Comparison of ENCODE assay signal across 8 cellular contexts in genomic region chr7:56373314-56373713, GRCh38.
DNase-seq lines count a peak whose midpoint lies in the region; ATAC-seq and TF ChIP-seq lines count a peak whose summit lies in the region.
"Not testable (repeated sequence)": the region's sequence is repeated elsewhere in the genome, so short reads cannot be mapped to it uniquely, and the experiment has no call there.

No MANE protein-coding gene starts in this region.

- intact Hi-C loops in activated B cell treated with CpG ODN at 0.5 μM for 24 hours (cut with micrococcal nuclease); activated T-helper 1 cell treated with anti-CD3 and anti-CD28 coated beads, Interleukin-12 subunit alpha, Interleukin-12 subunit beta, Interleukin-2, Interleukin-4 antibody, amounts not matched to agents 30 ng/mL and 10 ng/mL and 1 ng/mL, durations not matched to agents 14 hours and 24 hours and 36 hours (cut with micrococcal nuclease): not testable (repeated sequence)

- peak overlapping the region; percentile 21 for H3K27ac ChIP-seq in AG04450 (ENCODE audit: low read depth, low read length)
- H3K27ac ChIP-seq in HUES48 (ENCODE audit: low read depth, low read length); cardiac muscle cell: not testable (repeated sequence)

- not testable (repeated sequence) for H3K4me3 Mint-ChIP-seq in activated B cell treated with CpG ODN at 0.5 μM for 24 hours; activated T-helper 1 cell treated with anti-CD3 and anti-CD28 coated beads, Interleukin-12 subunit alpha, Interleukin-12 subunit beta, Interleukin-2, Interleukin-4 antibody, amounts not matched to agents 30 ng/mL and 10 ng/mL and 1 ng/mL, durations not matched to agents 14 hours and 24 hours and 36 hours; naive thymus-derived CD8-positive, alpha-beta T cell

- H3K27ac Mint-ChIP-seq in activated B cell treated with CpG ODN at 0.5 μM for 24 hours; activated T-helper 1 cell treated with anti-CD3 and anti-CD28 coated beads, Interleukin-12 subunit alpha, Interleukin-12 subunit beta, Interleukin-2, Interleukin-4 antibody, amounts not matched to agents 30 ng/mL and 10 ng/mL and 1 ng/mL, durations not matched to agents 14 hours and 24 hours and 36 hours; naive thymus-derived CD8-positive, alpha-beta T cell: not testable (repeated sequence)

- not testable (repeated sequence) for TF ChIP-seq CTCF in AG04450 (IDR thresholded peaks at IDR 0.05; ENCODE audit: low read depth, low read length); activated B cell treated with CpG ODN at 0.5 μM for 24 hours (IDR thresholded peaks at IDR 0.05); cardiac muscle cell (IDR thresholded peaks at IDR 0.05; ENCODE audit: low read depth, low read length)

- H3K36me3 Mint-ChIP-seq in activated B cell treated with CpG ODN at 0.5 μM for 24 hours (ENCODE audit: low read depth); activated T-helper 1 cell treated with anti-CD3 and anti-CD28 coated beads, Interleukin-12 subunit alpha, Interleukin-12 subunit beta, Interleukin-2, Interleukin-4 antibody, amounts not matched to agents 30 ng/mL and 10 ng/mL and 1 ng/mL, durations not matched to agents 14 hours and 24 hours and 36 hours (ENCODE audit: low read depth); naive thymus-derived CD8-positive, alpha-beta T cell: not testable (repeated sequence)

- CTCF ChIA-PET in AG04450 (lab: Charles Lee); activated B cell treated with CpG ODN at 0.5 μM for 24 hours (lab: Charles Lee): not testable (repeated sequence)

- H3K36me3 ChIP-seq in HUES48 (ENCODE audit: control insufficient read depth, insufficient read depth, low read length); cardiac muscle cell: not testable (repeated sequence)

- POLR2A ChIA-PET in AG04450 (lab: Yijun Ruan, JAX); activated B cell treated with CpG ODN at 0.5 μM for 24 hours (lab: Charles Lee); naive thymus-derived CD8-positive, alpha-beta T cell (lab: Charles Lee): not testable (repeated sequence)

- not testable (repeated sequence) for H3K9ac ChIP-seq in HUES48 (ENCODE audit: low read depth, low read length)

- H3K27me3 Mint-ChIP-seq in activated B cell treated with CpG ODN at 0.5 μM for 24 hours; activated T-helper 1 cell treated with anti-CD3 and anti-CD28 coated beads, Interleukin-12 subunit alpha, Interleukin-12 subunit beta, Interleukin-2, Interleukin-4 antibody, amounts not matched to agents 30 ng/mL and 10 ng/mL and 1 ng/mL, durations not matched to agents 14 hours and 24 hours and 36 hours (ENCODE audit: insufficient read depth); naive thymus-derived CD8-positive, alpha-beta T cell: not testable (repeated sequence)

- H3K9me3 ChIP-seq in AG04450 (ENCODE audit: control insufficient read depth, insufficient read depth, low read length), result peaks cover 32% of the 10 kb centered on the region
- H3K9me3 ChIP-seq in HUES48 (ENCODE audit: control insufficient read depth, insufficient read depth, low read length), result peaks cover 15% of the 10 kb centered on the region
- not testable (repeated sequence) for H3K9me3 ChIP-seq in cardiac muscle cell (ENCODE audit: low read depth)

- not testable (repeated sequence) for H3K4me1 ChIP-seq in HUES48 (ENCODE audit: control insufficient read depth, insufficient read depth, low read length); cardiac muscle cell (ENCODE audit: low read depth)

- not testable (repeated sequence) for H3K27me3 ChIP-seq in AG04450 (ENCODE audit: control insufficient read depth, insufficient read depth, low read length); HUES48 (ENCODE audit: control insufficient read depth, insufficient read depth, low read length); cardiac muscle cell

- H3K4me3 ChIP-seq in AG04450 (ENCODE audit: low read depth, low read length); cardiac muscle cell: not testable (repeated sequence)
- H3K4me3 ChIP-seq in HUES48 (ENCODE audit: low read depth, low read length), result 0 out of 2 replicates have a peak overlapping the region, but pooled peaks have one; percentile 4

- not testable (repeated sequence) for H3K4me1 Mint-ChIP-seq in activated B cell treated with CpG ODN at 0.5 μM for 24 hours; activated T-helper 1 cell treated with anti-CD3 and anti-CD28 coated beads, Interleukin-12 subunit alpha, Interleukin-12 subunit beta, Interleukin-2, Interleukin-4 antibody, amounts not matched to agents 30 ng/mL and 10 ng/mL and 1 ng/mL, durations not matched to agents 14 hours and 24 hours and 36 hours (ENCODE audit: low read depth); naive thymus-derived CD8-positive, alpha-beta T cell

- not testable (repeated sequence) for ATAC-seq in activated B cell treated with CpG ODN at 0.5 μM for 24 hours (ENCODE audit: low read depth); naive thymus-derived CD8-positive, alpha-beta T cell

- DNase-seq in AG04450 (ENCODE audit: low read depth, low spot score) (peak; percentile 24), activated B cell treated with CpG ODN at 0.5 μM for 24 hours (peak; percentile 75), cerebellar cortex (ENCODE audit: low spot score) (peak; percentile 12), cardiac muscle cell (ENCODE audit: low read depth in 1 of 2, low spot score in 1 of 2) (peak; percentile 13 to 42)
- peak; percentile 63 for DNase-seq in activated T-helper 1 cell treated with anti-CD3 and anti-CD28 coated beads, Interleukin-12 subunit alpha, Interleukin-12 subunit beta, Interleukin-2, Interleukin-4 antibody, amounts not matched to agents 30 ng/mL and 10 ng/mL and 1 ng/mL, durations not matched to agents 14 hours and 24 hours and 36 hours (ENCODE audit: low spot score)
- peak; percentile 34 to 83 (median 55) for DNase-seq in naive thymus-derived CD8-positive, alpha-beta T cell
- peak; percentile 59 for DNase-seq in stimulated activated CD8-positive, alpha-beta memory T cell treated with anti-CD3 and anti-CD28 coated beads, Interleukin-12 subunit alpha, Interleukin-12 subunit beta, amount 100 ng/mL, for 4 hours (ENCODE audit: low read depth)

- not testable (repeated sequence) for H3K9me3 Mint-ChIP-seq in activated B cell treated with CpG ODN at 0.5 μM for 24 hours; activated T-helper 1 cell treated with anti-CD3 and anti-CD28 coated beads, Interleukin-12 subunit alpha, Interleukin-12 subunit beta, Interleukin-2, Interleukin-4 antibody, amounts not matched to agents 30 ng/mL and 10 ng/mL and 1 ng/mL, durations not matched to agents 14 hours and 24 hours and 36 hours
- peaks cover 0 to 17% (median 1%) of the 10 kb centered on the region in 9 donors for H3K9me3 Mint-ChIP-seq in naive thymus-derived CD8-positive, alpha-beta T cell

Comparison
In these comparisons a context has a peak if more than half of its experiments do, and no peak if none do; other contexts are left out.
1. DNase-seq: peak in every context shown above with its lines; median percentile 75 in activated B cell treated with CpG ODN at 0.5 μM for 24 hours; 63 in activated T-helper 1 cell treated with anti-CD3 and anti-CD28 coated beads, Interleukin-12 subunit alpha, Interleukin-12 subunit beta, Interleukin-2, Interleukin-4 antibody, amounts not matched to agents 30 ng/mL and 10 ng/mL and 1 ng/mL, durations not matched to agents 14 hours and 24 hours and 36 hours; 59 in stimulated activated CD8-positive, alpha-beta memory T cell treated with anti-CD3 and anti-CD28 coated beads, Interleukin-12 subunit alpha, Interleukin-12 subunit beta, amount 100 ng/mL, for 4 hours; 55 in naive thymus-derived CD8-positive, alpha-beta T cell; 28 in cardiac muscle cell; 24 in AG04450; 12 in cerebellar cortex.